8 cellular contexts compared by ENCODE assay signal in the genomic region with DNA sequence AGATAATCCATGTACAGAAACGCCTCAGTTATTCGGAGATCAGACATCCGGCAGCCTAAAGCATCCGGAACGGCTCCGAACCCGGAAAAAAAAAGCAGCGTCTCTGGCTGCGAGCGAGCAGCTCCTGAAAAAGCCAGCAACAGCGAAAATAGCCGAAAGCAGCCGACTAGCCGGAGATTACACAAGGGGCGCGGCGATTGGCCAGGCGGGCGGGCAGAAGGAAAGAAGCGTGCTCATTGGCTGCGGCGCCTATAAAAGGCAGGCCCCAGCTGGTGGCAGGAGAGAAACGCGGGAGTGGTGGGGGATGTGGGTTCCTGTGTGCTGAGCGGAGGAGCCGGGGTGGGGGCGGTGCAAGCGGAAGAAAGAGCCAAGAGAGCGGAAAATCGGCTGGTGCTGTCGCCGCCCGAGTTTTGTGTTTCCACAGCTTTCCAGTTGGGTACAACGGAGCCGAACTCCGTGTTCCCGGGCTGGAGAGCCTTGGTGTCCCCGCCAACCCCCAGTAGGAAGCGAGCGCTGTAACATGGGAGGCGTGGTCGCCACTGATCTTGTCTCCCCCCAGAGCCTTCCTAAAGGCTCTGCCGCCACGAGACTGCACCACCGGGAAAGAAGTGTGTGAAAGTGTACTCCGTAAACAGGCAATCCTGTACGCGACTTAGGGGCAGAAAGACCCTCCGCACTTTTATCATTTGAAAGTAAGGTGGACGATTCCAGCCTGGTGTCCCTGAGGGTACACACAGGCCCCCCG. TPM values are rescaled to one million over a fixed set of nuclear protein-coding genes. Genes with fewer than 3 reads are reported as not detected.
DNase-seq lines count a peak whose midpoint lies in the region; ATAC-seq and TF ChIP-seq lines count a peak whose summit lies in the region.

TSS of gene ARL15 (minus strand) at position 141 of the 745 bp plus-strand sequence.

- H3K9me3 Mint-ChIP-seq in endodermal cell, result no peaks in the 10 kb centered on the region

- peak; percentile 97 for ATAC-seq in GM21381 (IDR thresholded peaks at IDR 0.05; ENCODE audit: unreplicated experiment)

- H3K36me3 ChIP-seq in NT2/D1 (ENCODE audit: insufficient read depth, insufficient read length, low read length) (no peaks in the 10 kb centered on the region), endodermal cell (ENCODE audit: control insufficient read depth, insufficient read depth, low read length) (no peaks in the 10 kb centered on the region)

- no peaks in the 10 kb centered on the region for H3K36me3 Mint-ChIP-seq in endodermal cell (ENCODE audit: low read depth)

- no peaks in the 10 kb centered on the region for H3K4me1 ChIP-seq in NT2/D1 (ENCODE audit: insufficient read depth, insufficient read length)
- peaks cover 15% of the 10 kb centered on the region for H3K4me1 ChIP-seq in endodermal cell (ENCODE audit: control insufficient read depth, insufficient read depth, low read length)

- H3K4me3 ChIP-seq in NT2/D1 (ENCODE audit: insufficient read length, low read depth), result peak within 1 kb of the TSS; percentile 84
- peak within 1 kb of the TSS; percentile 92 for H3K4me3 ChIP-seq in endodermal cell (ENCODE audit: low read length)

- DNase-seq in COR-L47 (lab: John Stamatoyannopoulos, UW) (peak; percentile 95), HUDEP-2 (lab: John Stamatoyannopoulos, UW; ENCODE audit: unreplicated experiment in 76 of 76) (peak; percentile 57 to 98 (median 95)), NT2/D1 (ENCODE audit: low read depth, low spot score) (peak; percentile 91), endodermal cell (peak; percentile 99), mesenteric fat pad (ENCODE audit: low spot score) (peak; percentile 100)
- DNase-seq in activated CD8-positive, alpha-beta memory T cell treated with anti-CD3 and anti-CD28 coated beads, Interleukin-2, amount 50 U/mL, for 1 hour (ENCODE audit: extremely low read depth), result peak; percentile 97
- peak; percentile 89 for DNase-seq in stimulated activated CD8-positive, alpha-beta memory T cell treated with anti-CD3 and anti-CD28 coated beads, Interleukin-15, amount 100 ng/mL, for 24 hours (ENCODE audit: low read depth)

- H3K9me3 ChIP-seq in NT2/D1 (ENCODE audit: insufficient read depth, low read length) (no peaks in the 10 kb centered on the region), endodermal cell (ENCODE audit: control insufficient read depth, low read length) (no peaks in the 10 kb centered on the region)

- peak within 1 kb of the TSS; percentile 96 for H3K27ac Mint-ChIP-seq in endodermal cell

- no peak for TF ChIP-seq CTCF in endodermal cell (conservative IDR thresholded peaks at IDR 0.05)

- H3K4me3 Mint-ChIP-seq in endodermal cell, result peak within 1 kb of the TSS; percentile 92

- H3K27ac ChIP-seq in endodermal cell (ENCODE audit: low read depth, low read length), result peak within 1 kb of the TSS; percentile 8

- H3K9ac ChIP-seq in NT2/D1 (ENCODE audit: insufficient read length, low read depth) (peak within 1 kb of the TSS; percentile 86), endodermal cell (ENCODE audit: extremely low read depth, low read length, poor library complexity, severe bottlenecking) (peak within 1 kb of the TSS; percentile 66)

- H3K27me3 ChIP-seq in NT2/D1 (ENCODE audit: insufficient read depth, insufficient read length) (peaks cover 11% of the 10 kb centered on the region), endodermal cell (ENCODE audit: control insufficient read depth, insufficient read depth, low read length, poor library complexity, severe bottlenecking) (peaks cover 19% of the 10 kb centered on the region)

- 0% methylated on average over 35 to 51 of the region's 51 CpGs for WGBS in endodermal cell (ENCODE audit: insufficient coverage in 1 of 2, insufficient read length in 1 of 2), 2 experiments

- H3K27me3 Mint-ChIP-seq in endodermal cell (ENCODE audit: insufficient read depth), result peaks cover 15% of the 10 kb centered on the region

- H3K4me1 Mint-ChIP-seq in endodermal cell, result peaks cover 44% of the 10 kb centered on the region

RNA-seq across cellular contexts. Expression of gene ARL15, which starts in this region (rescaled TPM):
- total RNA-seq in endodermal cell (10 to 100 TPM; 23.3 to 24.0 TPM), mesenteric fat pad (24.3 TPM)
- 24.2 TPM for polyA plus RNA-seq in endodermal cell (2013, experiment 1 of 2)
- polyA plus RNA-seq in endodermal cell (2013, experiment 2 of 2), result 19.3 TPM

Comparison
In these comparisons a context has a peak if more than half of its experiments do, and no peak if none do; other contexts are left out.
1. Peak in every context shown above with its lines: DNase-seq, ATAC-seq, H3K4me3 ChIP-seq and H3K27ac ChIP-seq.